Comparison of ENCODE assay signal across 8 cellular contexts in the genomic region with DNA sequence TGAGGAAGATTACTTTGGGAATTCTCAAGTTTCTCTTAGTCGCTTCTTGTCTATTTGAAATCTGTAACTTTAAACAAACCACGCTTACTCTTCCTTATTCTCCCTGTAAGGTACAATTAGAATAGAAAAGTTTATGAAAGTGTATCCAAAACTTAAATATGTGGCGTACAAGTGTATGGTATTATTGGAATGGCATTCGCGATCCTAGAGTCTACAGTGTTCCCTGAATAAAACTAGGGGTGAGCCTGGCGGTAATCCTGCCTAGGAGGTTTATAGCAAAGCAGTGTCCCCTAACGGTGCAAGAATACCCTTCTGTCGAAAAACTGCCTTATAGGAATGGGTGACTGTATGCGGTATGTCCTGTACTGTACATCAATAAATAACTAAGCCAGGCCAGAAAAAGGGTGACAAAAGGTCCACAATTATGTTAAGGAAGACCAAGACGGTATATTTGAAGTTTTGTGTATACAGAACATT. TPM values are rescaled to one million over a fixed set of nuclear protein-coding genes. Genes with fewer than 3 reads are reported as not detected.
DNase-seq lines count a peak whose midpoint lies in the region; ATAC-seq, FAIRE-seq and TF ChIP-seq lines count a peak whose summit lies in the region.

No MANE protein-coding gene starts in this region.

- H3K4me3 ChIP-seq in HAP-1, result peak overlapping the region; percentile 76
- H3K4me3 ChIP-seq in right lobe of liver, result peak overlapping the region; percentile 90 to 96 (median 96)
- H3K4me3 ChIP-seq in urinary bladder (ENCODE audit: low read depth, low read length), result peak overlapping the region; percentile 96

- H3K27me3 Mint-ChIP-seq in activated naive CD8-positive, alpha-beta T cell treated with anti-CD3 and anti-CD28 coated beads, Interleukin-2, amount 50 U/mL, for 24 hours, result peaks cover 2% of the 10 kb centered on the region

- no peak for FAIRE-seq in urothelium cell line (lab: Jason Lieb, UNC)

- H3K27ac ChIP-seq in right lobe of liver (peak overlapping the region; percentile 73 to 88 (median 79)), urinary bladder (ENCODE audit: low read depth) (no peak overlapping the region)

- ATAC-seq in activated naive CD8-positive, alpha-beta T cell treated with anti-CD3 and anti-CD28 coated beads, Interleukin-2, amount 50 U/mL, for 24 hours, result no peak
- no peak for ATAC-seq in right lobe of liver

- H3K4me1 ChIP-seq in HAP-1, result peaks cover 15% of the 10 kb centered on the region
- H3K4me1 ChIP-seq in right lobe of liver, result peaks cover 0 to 11% (median 2%) of the 10 kb centered on the region in 4 donors
- H3K4me1 ChIP-seq in urinary bladder (ENCODE audit: insufficient read depth), result no peaks in the 10 kb centered on the region

- no peak for TF ChIP-seq POLR2A in right lobe of liver (IDR thresholded peaks at IDR 0.05)

- H3K36me3 Mint-ChIP-seq in activated naive CD8-positive, alpha-beta T cell treated with anti-CD3 and anti-CD28 coated beads, Interleukin-2, amount 50 U/mL, for 24 hours (ENCODE audit: low read depth), result peaks cover 28% of the 10 kb centered on the region

- TF ChIP-seq CTCF in right lobe of liver (IDR thresholded peaks at IDR 0.05), result no peak

- no peaks in the 10 kb centered on the region; the same call in 1 of the 2 replicates for H3K36me3 ChIP-seq in HAP-1 (replicated peaks)
- no peaks in the 10 kb centered on the region for H3K36me3 ChIP-seq in right lobe of liver
- H3K36me3 ChIP-seq in urinary bladder (ENCODE audit: insufficient read depth), result no peaks in the 10 kb centered on the region

- no peaks in the 10 kb centered on the region for H3K9me3 Mint-ChIP-seq in activated naive CD8-positive, alpha-beta T cell treated with anti-CD3 and anti-CD28 coated beads, Interleukin-2, amount 50 U/mL, for 24 hours

- H3K4me3 Mint-ChIP-seq in activated naive CD8-positive, alpha-beta T cell treated with anti-CD3 and anti-CD28 coated beads, Interleukin-2, amount 50 U/mL, for 24 hours, result peak overlapping the region; percentile 98

- intact Hi-C loops in right lobe of liver (cut with DNase I), result no loop called here

- H3K27ac Mint-ChIP-seq in activated naive CD8-positive, alpha-beta T cell treated with anti-CD3 and anti-CD28 coated beads, Interleukin-2, amount 50 U/mL, for 24 hours, result peak overlapping the region; percentile 94

- in situ Hi-C loops in HAP-1 (cut with MboI; ENCODE audit: low sequenced_read_pairs), result no loop called here

- 0% methylated on average over 10 of the region's 10 CpGs for WGBS in right lobe of liver (ENCODE audit: insufficient coverage, low coverage, low lambda C conversion rate, missing lambda C conversion rate)
- 3% methylated on average over 10 of the region's 10 CpGs for whole genome bisulfite sequencing in urinary bladder

- peak; percentile 15 for DNase-seq in A172 (ENCODE audit: low spot score)
- no peak for DNase-seq in HAP-1 (ENCODE audit: low spot score in 2 of 2)
- no peak for DNase-seq in activated naive CD8-positive, alpha-beta T cell treated with anti-CD3 and anti-CD28 coated beads, Interleukin-2, amount 50 U/mL, for 24 hours
- no peak for DNase-seq in right lobe of liver
- DNase-seq in middle frontal gyrus (ENCODE audit: extremely low spot score, low spot score), result no peak
- no peak for DNase-seq in urothelium cell line (ENCODE audit: low spot score)
- no peak for DNase-seq in COLO829 (ENCODE audit: low spot score)

- H3K4me1 Mint-ChIP-seq in activated naive CD8-positive, alpha-beta T cell treated with anti-CD3 and anti-CD28 coated beads, Interleukin-2, amount 50 U/mL, for 24 hours, result peaks cover 51% of the 10 kb centered on the region

- H3K27me3 ChIP-seq in HAP-1 (ENCODE audit: low read depth) (no peaks in the 10 kb centered on the region), right lobe of liver (no peaks in the 10 kb centered on the region)

- H3K9me3 ChIP-seq in HAP-1, result peaks cover 4% of the 10 kb centered on the region; the same call in 1 of the 2 replicates
- no peaks in the 10 kb centered on the region for H3K9me3 ChIP-seq in right lobe of liver

RNA-seq across cellular contexts. Expression of gene TASOR2, which starts 1.2 kb away (rescaled TPM):
- 59.0 and 77.7 TPM in 2 replicates for total RNA-seq in A172 (2014; rRNA removed; shearing (Covaris generic))
- 10 to 100 TPM; 19.7 to 53.4 (median 29.6) TPM for total RNA-seq in right lobe of liver
- 141 TPM for total RNA-seq in urinary bladder
- 20.4 TPM for polyA plus RNA-seq in urinary bladder

RNA-seq across cellular contexts. Expression of gene ASB13, which starts 19.4 kb away (rescaled TPM):
- 9.5 and 11.0 TPM in 2 replicates for total RNA-seq in A172 (2014; rRNA removed; shearing (Covaris generic))
- total RNA-seq in right lobe of liver (100 to 1,000 TPM in 1 of 6 experiments, 10 to 100 TPM in 5; 19.7 to 117 (median 64.7) TPM), urinary bladder (8.7 TPM)
- 32.4 TPM for polyA plus RNA-seq in urinary bladder
